ENCODE assay signal across 8 cellular contexts in the genomic region with DNA sequence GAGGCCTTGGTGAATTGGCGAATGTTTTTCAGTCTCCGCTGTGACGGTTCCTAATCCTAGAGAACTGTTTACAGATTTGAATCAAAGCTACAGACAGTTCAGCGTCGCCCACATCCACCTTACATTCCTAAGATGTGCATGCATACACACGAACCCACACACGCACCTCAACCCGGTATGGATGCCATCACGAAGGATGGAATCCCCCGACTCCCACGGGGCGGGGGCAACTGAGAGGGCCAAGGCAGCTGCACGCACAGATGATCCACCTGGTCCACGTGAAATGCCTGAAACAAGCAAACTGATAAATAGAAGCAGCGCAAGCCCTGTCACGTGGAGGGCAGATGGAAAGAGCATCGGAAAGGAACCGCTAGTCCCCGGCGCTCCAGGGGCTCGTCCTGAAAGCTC. TPM values are rescaled to one million over a fixed set of nuclear protein-coding genes. Genes with fewer than 3 reads are reported as not detected.
A peak's percentile ranks its signal among the peaks of the same experiment; 100 is the strongest.
DNase-seq lines count a peak whose midpoint lies in the region; ATAC-seq, FAIRE-seq and TF ChIP-seq lines count a peak whose summit lies in the region.

No MANE protein-coding gene starts in this region.

- H3K27ac ChIP-seq in BLaER1 treated with 17β-estradiol and CSF1 and Interleukin-3, amounts not matched to agents 10 nM and 100 nM: peak overlapping the region; percentile 72 to 93 (median 88)
- peak overlapping the region; percentile 75 for H3K27ac ChIP-seq in keratinocyte (ENCODE audit: control insufficient read depth, insufficient read depth, low read length)

- H3K4me1 ChIP-seq in BLaER1 treated with 17β-estradiol and CSF1 and Interleukin-3, amounts not matched to agents 10 nM and 100 nM: peaks cover 35 to 69% (median 46%) of the 10 kb centered on the region in 10 experiments
- H3K4me1 ChIP-seq in keratinocyte (ENCODE audit: control insufficient read depth, extremely low read depth, insufficient read depth, low read length): peaks cover 21% of the 10 kb centered on the region

- ATAC-seq in GM19397 (IDR thresholded peaks at IDR 0.05; ENCODE audit: unreplicated experiment): peak; percentile 46
- ATAC-seq in HG03460 (IDR thresholded peaks at IDR 0.05; ENCODE audit: unreplicated experiment): peak; percentile 42

- peak; percentile 64 for DNase-seq in SW480 (ENCODE audit: low spot score)
- no peak for DNase-seq in astrocyte of the cerebellum (ENCODE audit: low read depth)
- no peak for DNase-seq in keratinocyte (ENCODE audit: low read depth, low spot score)
- DNase-seq in stimulated activated CD4-positive, alpha-beta T cell treated with anti-CD3 and anti-CD28 coated beads, Interleukin-1b, Interleukin-23, amount 100 ng/mL, for 48 hours: peak; percentile 61
- no peak for DNase-seq in NCI-H1048 (lab: John Stamatoyannopoulos, UW)

- H2AFZ ChIP-seq in keratinocyte (ENCODE audit: control insufficient read depth, low read length): peak overlapping the region; percentile 75

- H3K79me2 ChIP-seq in keratinocyte (ENCODE audit: control insufficient read depth, insufficient read depth, low read length): peaks cover 47% of the 10 kb centered on the region

- H3K9ac ChIP-seq in BLaER1 treated with 17β-estradiol and CSF1 and Interleukin-3, amounts not matched to agents 10 nM and 100 nM: peak overlapping the region; percentile 81 to 91 (median 85)
- H3K9ac ChIP-seq in keratinocyte (ENCODE audit: control insufficient read depth, extremely low read depth, insufficient read depth, low read length): peak overlapping the region; percentile 84

- H3K36me3 ChIP-seq in BLaER1 treated with 17β-estradiol and CSF1 and Interleukin-3, amounts not matched to agents 10 nM and 100 nM: peaks cover 15 to 22% (median 19%) of the 10 kb centered on the region in 11 experiments
- peaks cover 2 to 16% of the 10 kb centered on the region in 2 experiments for H3K36me3 ChIP-seq in keratinocyte (ENCODE audit: control insufficient read depth in 2 of 2, extremely low read depth in 1 of 2, insufficient read depth in 2 of 2, low read length in 2 of 2)

- H3K9me1 ChIP-seq in keratinocyte (ENCODE audit: control insufficient read depth, extremely low read depth, insufficient read depth, low read length): no peaks in the 10 kb centered on the region

- FAIRE-seq in keratinocyte (lab: Jason Lieb, UNC): peak; percentile 9

- no peaks in the 10 kb centered on the region for H3K9me3 ChIP-seq in BLaER1 treated with 17β-estradiol and CSF1 and Interleukin-3, amounts not matched to agents 10 nM and 100 nM (replicated peaks in 1 of 11)
- no peaks in the 10 kb centered on the region for H3K9me3 ChIP-seq in keratinocyte (ENCODE audit: control insufficient read depth, low read depth, low read length)

- no peak for TF ChIP-seq CTCF in astrocyte of the cerebellum (IDR thresholded peaks at IDR 0.05; ENCODE audit: low read depth, low read length, missing control alignments)
- TF ChIP-seq CTCF in keratinocyte (optimal IDR thresholded peaks at IDR 0.05 in 1 of 3, IDR thresholded peaks at IDR 0.05 in 1 of 3, conservative IDR thresholded peaks at IDR 0.05 in 1 of 3; ENCODE audit: extremely low read depth in 1 of 3, insufficient read depth in 2 of 3, low read length in 3 of 3): no peak

- H3K4me2 ChIP-seq in BLaER1 treated with 17β-estradiol and CSF1 and Interleukin-3, amounts not matched to agents 10 nM and 100 nM: peak overlapping the region; percentile 79 to 97 (median 89)
- peak overlapping the region; percentile 96 for H3K4me2 ChIP-seq in keratinocyte (ENCODE audit: control insufficient read depth, extremely low read depth, insufficient read depth, low read depth, low read length)

- dilution Hi-C loops in keratinocyte (cut with MboI; ENCODE audit: extremely low pct_ligation_motif_present, low sequenced_read_pairs): no loop called here

- in situ Hi-C loops in astrocyte of the cerebellum (cut with HindIII; ENCODE audit: low sequenced_read_pairs): no loop called here

- peaks cover 0 to 28% (median 10%) of the 10 kb centered on the region in 11 experiments; a peak in 13 of 22 replicates for H4K20me1 ChIP-seq in BLaER1 treated with 17β-estradiol and CSF1 and Interleukin-3, amounts not matched to agents 10 nM and 100 nM
- H4K20me1 ChIP-seq in keratinocyte (ENCODE audit: control insufficient read depth, extremely low read depth, insufficient read depth, low read length): no peaks in the 10 kb centered on the region

- H3K27me3 ChIP-seq in BLaER1 treated with 17β-estradiol and CSF1 and Interleukin-3, amounts not matched to agents 10 nM and 100 nM: no peaks in the 10 kb centered on the region
- H3K27me3 ChIP-seq in keratinocyte (ENCODE audit: control insufficient read depth, extremely low read depth, insufficient read depth, low read length): no peaks in the 10 kb centered on the region

- peak overlapping the region; percentile 70 to 95 (median 80) for H3K4me3 ChIP-seq in BLaER1 treated with 17β-estradiol and CSF1 and Interleukin-3, amounts not matched to agents 10 nM and 100 nM
- peak overlapping the region; percentile 85 for H3K4me3 ChIP-seq in astrocyte of the cerebellum (ENCODE audit: low read depth, low read length)
- H3K4me3 ChIP-seq in keratinocyte (ENCODE audit: control insufficient read depth in 2 of 3, extremely low read depth in 1 of 3, insufficient read depth in 2 of 3, low read depth in 1 of 3, low read length in 3 of 3): peak overlapping the region; percentile 60 to 95 (median 93)

RNA-seq across cellular contexts. Expression of a gene that starts 0.4 kb away (rescaled TPM):
- 14.7 to 16.6 TPM (median 15.5 TPM) in 3 replicates for polyA plus RNA-seq in keratinocyte
- polyA plus RNA-seq in keratinocyte (2011; ENCODE audit: low read depth): 8.2 TPM
- 13.0 and 19.0 TPM in 2 replicates for polyA plus RNA-seq in keratinocyte (2011; cell fraction: cytosol; rRNA removed)
- 13.9 and 17.5 TPM in 2 replicates for polyA plus RNA-seq in keratinocyte (2011; cell fraction: nucleus; rRNA removed)
- polyA plus RNA-seq in keratinocyte (2012; ENCODE audit: low replicate concordance): 12.2 and 14.1 TPM in 2 replicates
- 36.1 to 88.3 TPM (median 49.2 TPM) in 3 replicates for polyA minus RNA-seq in keratinocyte
- polyA minus RNA-seq in keratinocyte (2011; cell fraction: cytosol; rRNA and poly(A)+ RNA removed): 47.8 TPM
- polyA minus RNA-seq in keratinocyte (2011; cell fraction: nucleus; rRNA and poly(A)+ RNA removed): 30.5 and 51.4 TPM in 2 replicates

Comparison
In these comparisons a context has a peak if more than half of its experiments do, and no peak if none do; other contexts are left out.
1. DNase-seq: peak in SW480 (single experiment) and stimulated activated CD4-positive, alpha-beta T cell treated with anti-CD3 and anti-CD28 coated beads, Interleukin-1b, Interleukin-23, amount 100 ng/mL, for 48 hours (single experiment); none in astrocyte of the cerebellum (single experiment), keratinocyte (single experiment) and NCI-H1048 (single experiment).
2. Peak in every context shown above with its lines, with median percentiles within 50 percentile points of each other: H3K4me3 ChIP-seq.